Comparison of ENCODE assay signal across 1 cellular context in the genomic region with DNA sequence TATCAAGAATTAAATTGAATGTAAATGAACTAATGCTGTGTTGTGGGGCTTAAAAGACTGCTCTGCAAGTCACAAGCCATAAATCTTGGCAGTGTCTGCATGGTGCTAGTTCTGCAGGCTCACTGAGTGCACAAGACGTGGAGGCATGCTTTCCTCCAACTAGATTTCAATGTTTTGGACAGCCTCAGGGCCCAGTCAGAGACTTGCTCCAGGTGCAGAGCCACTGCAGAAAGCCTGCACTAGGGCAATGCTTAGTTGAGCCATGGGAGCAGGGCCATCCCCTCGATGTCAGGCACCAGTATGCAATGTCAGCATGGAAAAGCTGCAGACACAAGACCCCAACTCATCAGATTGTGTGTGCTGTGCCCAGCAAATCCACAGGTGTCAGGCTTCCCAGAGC.
A peak's percentile ranks its signal among the peaks of the same experiment; 100 is the strongest.
TF ChIP-seq lines count a peak whose summit lies in the region.

No MANE protein-coding gene starts in this region.

TF ChIP-seq in HEK293T, 16 proteins besides CTCF, POLR2A, EP300 and RAD21 (continued from another document):
- TF ChIP-seq, protein P1, sequence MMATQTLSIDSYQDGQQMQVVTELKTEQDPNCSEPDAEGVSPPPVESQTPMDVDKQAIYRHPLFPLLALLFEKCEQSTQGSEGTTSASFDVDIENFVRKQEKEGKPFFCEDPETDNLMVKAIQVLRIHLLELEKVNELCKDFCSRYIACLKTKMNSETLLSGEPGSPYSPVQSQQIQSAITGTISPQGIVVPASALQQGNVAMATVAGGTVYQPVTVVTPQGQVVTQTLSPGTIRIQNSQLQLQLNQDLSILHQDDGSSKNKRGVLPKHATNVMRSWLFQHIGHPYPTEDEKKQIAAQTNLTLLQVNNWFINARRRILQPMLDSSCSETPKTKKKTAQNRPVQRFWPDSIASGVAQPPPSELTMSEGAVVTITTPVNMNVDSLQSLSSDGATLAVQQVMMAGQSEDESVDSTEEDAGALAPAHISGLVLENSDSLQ (IDR thresholded peaks at IDR 0.05) = peak; percentile 40; the same call in 1 of the 2 replicates
- no peak for TF ChIP-seq NFRKB (IDR thresholded peaks at IDR 0.05)
TF ChIP-seq in HEK293T: peak in this region for 1.
